In genomic region chr1:109371271-109371739, GRCh38 we compare ENCODE assay signal across 10 cellular contexts. TPM values are rescaled to one million over a fixed set of nuclear protein-coding genes. Genes with fewer than 3 reads are reported as not detected.
DNase-seq lines count a peak whose midpoint lies in the region; ATAC-seq, FAIRE-seq and TF ChIP-seq lines count a peak whose summit lies in the region.
"Had no signal": no experiment of that assay in that cellular context is flagged by ENCODE, and none has a peak within 500 bp of the region (broad histone marks: within the 10 kb centered on the region; RNA-seq: fewer than 3 reads in every experiment).

No MANE protein-coding gene starts in this region.

- peak overlapping the region; percentile 23; the same call in 1 of the 2 replicates for H3K4me2 ChIP-seq in K562 (ENCODE audit: insufficient read depth, low read length)

- peaks cover 74% of the 10 kb centered on the region for H3K79me2 ChIP-seq in K562 (ENCODE audit: control insufficient read depth, insufficient read depth, low read length)

- peaks cover 16 to 37% of the 10 kb centered on the region in 2 experiments for H3K4me1 ChIP-seq in K562 (replicated peaks in 1 of 2; ENCODE audit: control insufficient read depth in 2 of 2, insufficient read depth in 2 of 2, low read length in 2 of 2)
- peaks cover 4 to 7% of the 10 kb centered on the region in 2 donors for H3K4me1 ChIP-seq in aorta (ENCODE audit: control insufficient read depth in 1 of 2, insufficient read depth in 2 of 2, low read length in 2 of 2)

- whole genome bisulfite sequencing in K562 (ENCODE audit: insufficient coverage, low coverage, missing lambda C conversion rate), result 36% methylated on average over 4 of the region's 4 CpGs
- WGBS in aorta, 2 donors, result 1 to 3% methylated on average over 4 of the region's 4 CpGs

- no peaks in the 10 kb centered on the region for H3K27me3 ChIP-seq in K562 (ENCODE audit: control insufficient read depth in 2 of 2, insufficient read depth in 2 of 2, low read length in 2 of 2)
- no peaks in the 10 kb centered on the region for H3K27me3 ChIP-seq in aorta (ENCODE audit: control insufficient read depth in 1 of 2, insufficient read depth in 2 of 2, low read length in 1 of 2)

- DNase-seq in stimulated activated CD4-positive, alpha-beta T cell treated with anti-CD3 and anti-CD28 coated beads, Interleukin-15, amount 100 ng/mL, for 48 hours (ENCODE audit: low read depth in 2 of 2), result peak; percentile 7 to 9
- DNase-seq in stimulated activated CD4-positive, alpha-beta T cell treated with anti-CD3 and anti-CD28 coated beads, Interleukin-4, amount 100 ng/mL, for 1 hour, result no peak
- DNase-seq in K562 (ENCODE audit: extremely low read depth in 1 of 4, low spot score in 3 of 4) (no peak), medulla oblongata (ENCODE audit: extremely low spot score) (peak; percentile 80), aorta (no peak), mucosa of gallbladder (ENCODE audit: low spot score) (no peak)
- DNase-seq in central memory CD4-positive, alpha-beta T cell, result no peak

- in situ Hi-C loops in K562 (cut with MboI), result no loop called here

- H3K36me3 ChIP-seq in K562 (ENCODE audit: control insufficient read depth, insufficient read depth, low read length), result peaks cover 39% of the 10 kb centered on the region
- peaks cover 0 to 2% of the 10 kb centered on the region in 2 donors for H3K36me3 ChIP-seq in aorta (ENCODE audit: control insufficient read depth in 1 of 2, insufficient read depth in 2 of 2, low read length in 1 of 2)

- H3K9ac ChIP-seq in K562 (ENCODE audit: insufficient read depth in 1 of 2, low read depth in 2 of 2, low read length in 2 of 2), result no peak overlapping the region

- BruUV-seq in K562 (replicated peaks; lab: Mats Ljungman, UMichigan), result no TSS peak

- intact Hi-C loops in K562 (cut with micrococcal nuclease), result no loop called here
- intact Hi-C loops in aorta (cut with DNase I), result no loop called here

- no peak for TF ChIP-seq POLR2A in K562 (conservative IDR thresholded peaks at IDR 0.05)

- no peak for TF ChIP-seq CTCF in K562 (IDR thresholded peaks at IDR 0.05 in 2 of 3, conservative IDR thresholded peaks at IDR 0.05 in 1 of 3; ENCODE audit: insufficient read depth in 2 of 3, low read depth in 1 of 3, low read length in 3 of 3)

- no peak overlapping the region for H2AFZ ChIP-seq in K562 (ENCODE audit: low read depth, low read length)

- no peak; a peak in 1 of 4 replicates for TF ChIP-seq RAD21 in K562 (CRISPR knock-in tag; conservative IDR thresholded peaks at IDR 0.05 in 1 of 2, IDR thresholded peaks at IDR 0.05 in 1 of 2)

- H4K20me1 ChIP-seq in K562 (replicated peaks; ENCODE audit: control insufficient read depth, insufficient read depth, low read length), result no peaks in the 10 kb centered on the region

- H3K9me1 ChIP-seq in K562 (ENCODE audit: control insufficient read depth, insufficient read depth, low read length), result no peaks in the 10 kb centered on the region

- peak; percentile 10; the same call in 2 of the 3 replicates for ATAC-seq in K562
- ATAC-seq in aorta (ENCODE audit: low FRiP score), result peak; percentile 82
- ATAC-seq in HG03521 (IDR thresholded peaks at IDR 0.05; ENCODE audit: unreplicated experiment), result no peak
- ATAC-seq: naive thymus-derived CD4-positive, alpha-beta T cell had no signal

- FAIRE-seq in K562 (lab: Jason Lieb, UNC), result no peak
- FAIRE-seq: G401.6 had no signal

- peak overlapping the region; percentile 21; the same call in 1 of the 3 replicates for H3K27ac ChIP-seq in K562 (ENCODE audit: extremely low read depth, low read depth, low read length)
- H3K27ac ChIP-seq in aorta (ENCODE audit: low read depth in 1 of 2, low read length in 2 of 2), result peak overlapping the region; percentile 99 to 100

- no peak for TF ChIP-seq EP300 in K562 (IDR thresholded peaks at IDR 0.05; ENCODE audit: low read length)

- POLR2A ChIA-PET in K562 (lab: Yijun Ruan, JAX), result interaction anchor here (0.9 to 2.4 kb wide), 6 partner anchors 8 to 67 kb away, joined by 3 to 10 read pairs (median 5); no protein-coding TSS in a partner anchor

- H3K4me3 ChIP-seq in K562 (no peak overlapping the region), aorta (ENCODE audit: low read length in 2 of 2) (peak overlapping the region in 1 of 2 donors; percentile 83)

- CTCF ChIA-PET in K562 (lab: Yijun Ruan, JAX; ENCODE audit: low intra/inter-chr PET ratio), result no interaction called here

- H3K9me3 ChIP-seq in K562 (replicated peaks; ENCODE audit: control insufficient read depth, insufficient read depth, low read depth, low read length), result no peaks in the 10 kb centered on the region
- no peaks in the 10 kb centered on the region for H3K9me3 ChIP-seq in aorta (ENCODE audit: control insufficient read depth, low read length)

TF ChIP-seq in K562, 482 proteins besides CTCF, POLR2A, EP300 and RAD21 (continues in another document):
- TF ChIP-seq YY1 (IDR thresholded peaks at IDR 0.05; ENCODE audit: borderline replicate concordance in 1 of 3, control insufficient read depth in 1 of 3, extremely low read depth in 1 of 3, insufficient read depth in 3 of 3, insufficient read length in 1 of 3, insufficient replicate concordance in 2 of 3, low read depth in 1 of 3, low read length in 2 of 3) (no peak), STAT6 (CRISPR knock-in tag; IDR thresholded peaks at IDR 0.05) (no peak), CEBPB (tag; IDR thresholded peaks at IDR 0.05) (0 out of 2 replicates have a peak, but pooled peaks have one; percentile 21)

RNA-seq across cellular contexts. Expression of gene SORT1, which starts 26.4 kb away (rescaled TPM):
- total RNA-seq in K562 (2011; cell fraction: chromatin; rRNA removed; ENCODE audit: low replicate concordance), result 326 and 417 TPM in 2 replicates
- 241 and 283 TPM in 2 replicates for total RNA-seq in K562 (2011; cell fraction: nucleolus; rRNA removed)
- total RNA-seq in K562 (2011; cell fraction: nucleoplasm; rRNA removed), result 391 and 568 TPM in 2 replicates
- total RNA-seq in K562 (2014; rRNA removed) (35.5 and 41.4 TPM in 2 replicates), K562 (2014; rRNA removed; fragmentation: Illumina TruSeq; extraction: Trizol) (91.0 and 110 TPM in 2 replicates), K562 (2015; rRNA removed; fragmentation: Illumina TruSeq; extraction: Trizol) (88.2 and 96.9 TPM in 2 replicates), K562 (2021) (110 and 112 TPM in 2 replicates), aorta (100 to 1,000 TPM; 119 to 310 TPM), mucosa of gallbladder (96.7 TPM)
- polyA plus RNA-seq in K562 (2011; rRNA removed) (78.2 and 92.1 TPM in 2 replicates), K562 (2014; fragmentation: Illumina TruSeq; extraction: Trizol) (65.0 and 68.2 TPM in 2 replicates), K562 (2014; fragmentation: Nextera tagmentation; extraction: Ambion mirVana) (10 to 100 TPM; 27.4 to 33.3 TPM), K562 (2014; rRNA removed) (41.4 and 43.4 TPM in 2 replicates), aorta (10 to 100 TPM; 47.3 to 74.6 TPM)
- 40.5 and 54.0 TPM in 2 replicates for polyA plus RNA-seq in K562 (2011; cell fraction: cytosol; rRNA removed)
- polyA plus RNA-seq in K562 (2011; cell fraction: nucleus; rRNA removed), result 57.9 and 62.0 TPM in 2 replicates
- 50.8 and 57.3 TPM in 2 replicates for polyA plus RNA-seq in K562 (2012)
- 227 and 260 TPM in 2 replicates for polyA minus RNA-seq in K562 (2011; rRNA and poly(A)+ RNA removed)
- 87.5 and 90.6 TPM in 2 replicates for polyA minus RNA-seq in K562 (2011; cell fraction: cytosol; rRNA and poly(A)+ RNA removed)
- 98.4 and 138 TPM in 2 replicates for polyA minus RNA-seq in K562 (2011; cell fraction: nucleus; rRNA and poly(A)+ RNA removed)
- polyA plus RNA-seq: naive thymus-derived CD4-positive, alpha-beta T cell had no signal

RNA-seq across cellular contexts. Expression of gene PSMA5, which starts 54.9 kb away (rescaled TPM):
- total RNA-seq in K562 (2011; cell fraction: chromatin; rRNA removed; ENCODE audit: low replicate concordance), result 131 and 146 TPM in 2 replicates
- total RNA-seq in K562 (2011; cell fraction: nucleolus; rRNA removed), result 74.6 and 80.0 TPM in 2 replicates
- 126 and 145 TPM in 2 replicates for total RNA-seq in K562 (2011; cell fraction: nucleoplasm; rRNA removed)
- total RNA-seq in K562 (2014; rRNA removed) (77.1 and 82.6 TPM in 2 replicates), K562 (2014; rRNA removed; fragmentation: Illumina TruSeq; extraction: Trizol) (309 and 348 TPM in 2 replicates), K562 (2015; rRNA removed; fragmentation: Illumina TruSeq; extraction: Trizol) (155 and 190 TPM in 2 replicates), K562 (2021) (287 and 302 TPM in 2 replicates), aorta (10 to 100 TPM; 37.4 to 49.9 TPM), mucosa of gallbladder (58.5 TPM)
- polyA plus RNA-seq in K562 (2011; rRNA removed) (299 and 397 TPM in 2 replicates), K562 (2014; fragmentation: Illumina TruSeq; extraction: Trizol) (246 and 256 TPM in 2 replicates), K562 (2014; fragmentation: Nextera tagmentation; extraction: Ambion mirVana) (100 to 1,000 TPM; 451 to 542 TPM), K562 (2014; rRNA removed) (225 and 273 TPM in 2 replicates), aorta (10 to 100 TPM; 39.1 to 57.1 TPM)
- polyA plus RNA-seq in K562 (2011; cell fraction: cytosol; rRNA removed), result 168 and 244 TPM in 2 replicates
- 74.2 and 128 TPM in 2 replicates for polyA plus RNA-seq in K562 (2011; cell fraction: nucleus; rRNA removed)
- 169 and 249 TPM in 2 replicates for polyA plus RNA-seq in K562 (2012)
- 238 and 288 TPM in 2 replicates for polyA minus RNA-seq in K562 (2011; rRNA and poly(A)+ RNA removed)
- polyA minus RNA-seq in K562 (2011; cell fraction: cytosol; rRNA and poly(A)+ RNA removed), result 104 and 136 TPM in 2 replicates
- 40.0 and 62.9 TPM in 2 replicates for polyA minus RNA-seq in K562 (2011; cell fraction: nucleus; rRNA and poly(A)+ RNA removed)

Comparison
In these comparisons a context has a peak if more than half of its experiments do, and no peak if none do; other contexts are left out.
1. DNase-seq: peak in stimulated activated CD4-positive, alpha-beta T cell treated with anti-CD3 and anti-CD28 coated beads, Interleukin-15, amount 100 ng/mL, for 48 hours (2 of 2) and medulla oblongata (single experiment); none in stimulated activated CD4-positive, alpha-beta T cell treated with anti-CD3 and anti-CD28 coated beads, Interleukin-4, amount 100 ng/mL, for 1 hour (single experiment), K562 (0 of 4), aorta (0 of 2), mucosa of gallbladder (single experiment) and central memory CD4-positive, alpha-beta T cell (single experiment).